In genomic region chr7:92824450-92824849, GRCh38 we compare ENCODE assay signal across 21 cellular contexts. TPM values are rescaled to one million over a fixed set of nuclear protein-coding genes. Genes with fewer than 3 reads are reported as not detected.
DNase-seq lines count a peak whose midpoint lies in the region; ATAC-seq and TF ChIP-seq lines count a peak whose summit lies in the region.
"Had no signal": no experiment of that assay in that cellular context is flagged by ENCODE, and none has a peak within 500 bp of the region (broad histone marks: within the 10 kb centered on the region; RNA-seq: fewer than 3 reads in every experiment).

No MANE protein-coding gene starts in this region.

- no peak for TF ChIP-seq CTCF in tibial artery (IDR thresholded peaks at IDR 0.05)
- no peak for TF ChIP-seq CTCF in neural progenitor cell (IDR thresholded peaks at IDR 0.05)

- H3K79me2 ChIP-seq in neural progenitor cell (ENCODE audit: low read depth) = peaks cover 9% of the 10 kb centered on the region

- DNase-seq in activated CD4-positive, CD25-positive, alpha-beta regulatory T cell (lab: John Stamatoyannopoulos, UW) = no peak
- no peak for DNase-seq in stimulated activated naive CD8-positive, alpha-beta T cell treated with anti-CD3 and anti-CD28 coated beads, Interleukin-15, amount 100 ng/mL, for 72 hours
- DNase-seq in stimulated activated naive CD8-positive, alpha-beta T cell treated with anti-CD3 and anti-CD28 coated beads, Interleukin-15, Interleukin-2, amounts not matched to agents 100 U/mL and 50 U/mL, for 24 hours = no peak
- no peak for DNase-seq in activated CD4-positive, alpha-beta memory T cell treated with anti-CD3 and anti-CD28 coated beads for 36 hours
- DNase-seq in tibial artery (no peak), neural progenitor cell (ENCODE audit: low spot score) (no peak), NCI-H69 (lab: John Stamatoyannopoulos, UW) (no peak)
- DNase-seq: activated naive CD8-positive, alpha-beta T cell treated with anti-CD3 and anti-CD28 coated beads, Interleukin-2, amount 10 ng/mL, durations not matched to agents 7 days and 5 days; GDM1; H9; left ventricle myocardium superior; naive B cell; NCI-H1092; NCI-H187 treated with DMSO at 0.1 percent for 48 hours; NCI-H748 treated with DMSO at 0.1 percent for 48 hours; stimulated activated CD4-positive, alpha-beta T cell treated with anti-CD3 and anti-CD28 coated beads, Interleukin-2, amount 100 ng/mL, for 24 hours had no signal

- no peaks in the 10 kb centered on the region for H3K27me3 Mint-ChIP-seq in stimulated activated naive CD8-positive, alpha-beta T cell treated with anti-CD3 and anti-CD28 coated beads, Interleukin-15, amount 100 ng/mL, for 72 hours
- no peaks in the 10 kb centered on the region for H3K27me3 Mint-ChIP-seq in activated CD4-positive, alpha-beta memory T cell treated with anti-CD3 and anti-CD28 coated beads for 36 hours
- H3K27me3 Mint-ChIP-seq in neural progenitor cell (ENCODE audit: insufficient read depth, low read depth) = peaks cover 3% of the 10 kb centered on the region
- H3K27me3 Mint-ChIP-seq: activated naive CD8-positive, alpha-beta T cell treated with anti-CD3 and anti-CD28 coated beads, Interleukin-2, amount 10 ng/mL, durations not matched to agents 7 days and 5 days; B cell; central memory CD8-positive, alpha-beta T cell; naive B cell had no signal

- H3K4me3 ChIP-seq in tibial artery (no peak overlapping the region), neural progenitor cell (no peak overlapping the region)
- H3K4me3 ChIP-seq: smooth muscle cell had no signal

- no peaks in the 10 kb centered on the region for H4K20me1 ChIP-seq in neural progenitor cell (ENCODE audit: low read depth)

- ATAC-seq in activated CD4-positive, CD25-positive, alpha-beta regulatory T cell treated with anti-CD3 and anti-CD28 coated beads, Interleukin-2, amount 50 U/mL, for 24 hours = peak; percentile 46 to 57
- peak; percentile 45 for ATAC-seq in stimulated activated naive CD8-positive, alpha-beta T cell treated with anti-CD3 and anti-CD28 coated beads, Interleukin-15, amount 100 ng/mL, for 72 hours
- ATAC-seq in stimulated activated naive CD8-positive, alpha-beta T cell treated with anti-CD3 and anti-CD28 coated beads, Interleukin-15, Interleukin-2, amounts not matched to agents 100 U/mL and 50 U/mL, for 24 hours = no peak
- ATAC-seq: HepG2 had no signal

- peaks cover 0 to 55% (median 11%) of the 10 kb centered on the region in 4 donors for H3K4me1 ChIP-seq in tibial artery
- no peaks in the 10 kb centered on the region for H3K4me1 ChIP-seq in neural progenitor cell

- H3K27ac Mint-ChIP-seq in stimulated activated naive CD8-positive, alpha-beta T cell treated with anti-CD3 and anti-CD28 coated beads, Interleukin-15, amount 100 ng/mL, for 72 hours = no peak overlapping the region
- H3K27ac Mint-ChIP-seq in activated CD4-positive, alpha-beta memory T cell treated with anti-CD3 and anti-CD28 coated beads for 36 hours = peak overlapping the region; percentile 36
- H3K27ac Mint-ChIP-seq in neural progenitor cell = no peak overlapping the region
- H3K27ac Mint-ChIP-seq: activated naive CD8-positive, alpha-beta T cell treated with anti-CD3 and anti-CD28 coated beads, Interleukin-2, amount 10 ng/mL, durations not matched to agents 7 days and 5 days; B cell; naive B cell had no signal

- intact Hi-C loops in activated CD4-positive, alpha-beta memory T cell treated with anti-CD3 and anti-CD28 coated beads for 36 hours (cut with micrococcal nuclease) = loop anchor here (1.0 to 2.0 kb wide), 2 partner anchors 11 to 56 kb away; no protein-coding TSS in a partner anchor
- intact Hi-C loops in tibial artery (cut with DNase I; ENCODE audit: low total_unique reads) = no loop called here

- H3K36me3 ChIP-seq in tibial artery (no peaks in the 10 kb centered on the region), neural progenitor cell (no peaks in the 10 kb centered on the region)

- H3K4me3 Mint-ChIP-seq in stimulated activated naive CD8-positive, alpha-beta T cell treated with anti-CD3 and anti-CD28 coated beads, Interleukin-15, amount 100 ng/mL, for 72 hours = peak overlapping the region in 1 of 2 donors; percentile 69
- no peak overlapping the region for H3K4me3 Mint-ChIP-seq in activated CD4-positive, alpha-beta memory T cell treated with anti-CD3 and anti-CD28 coated beads for 36 hours
- H3K4me3 Mint-ChIP-seq in neural progenitor cell = no peak overlapping the region
- H3K4me3 Mint-ChIP-seq: B cell; central memory CD8-positive, alpha-beta T cell; H9; naive B cell had no signal

- H3K4me1 Mint-ChIP-seq in stimulated activated naive CD8-positive, alpha-beta T cell treated with anti-CD3 and anti-CD28 coated beads, Interleukin-15, amount 100 ng/mL, for 72 hours = peaks cover 75% of the 10 kb centered on the region
- peaks cover 74% of the 10 kb centered on the region for H3K4me1 Mint-ChIP-seq in activated CD4-positive, alpha-beta memory T cell treated with anti-CD3 and anti-CD28 coated beads for 36 hours (ENCODE audit: low read depth)
- peaks cover 3% of the 10 kb centered on the region for H3K4me1 Mint-ChIP-seq in neural progenitor cell

- CTCF ChIA-PET in activated CD4-positive, alpha-beta memory T cell treated with anti-CD3 and anti-CD28 coated beads for 36 hours (lab: Charles Lee) = interaction anchor here (1.0 to 1.2 kb wide), 2 partner anchors 11 to 193 kb away, joined by 3 to 4 read pairs; no protein-coding TSS in a partner anchor

- peaks cover 39% of the 10 kb centered on the region for H3K36me3 Mint-ChIP-seq in activated CD4-positive, alpha-beta memory T cell treated with anti-CD3 and anti-CD28 coated beads for 36 hours
- H3K36me3 Mint-ChIP-seq in neural progenitor cell = peaks cover 38% of the 10 kb centered on the region

- no peaks in the 10 kb centered on the region for H3K27me3 ChIP-seq in tibial artery
- H3K27me3 ChIP-seq in neural progenitor cell = no peaks in the 10 kb centered on the region

- H2AFZ ChIP-seq in neural progenitor cell (replicated peaks) = no peak overlapping the region

- no peak overlapping the region for H3K9ac ChIP-seq in neural progenitor cell

- H3F3A ChIP-seq in neural progenitor cell (ENCODE audit: low read depth) = no peaks in the 10 kb centered on the region

- H3K4me2 ChIP-seq in neural progenitor cell = no peak overlapping the region
- H3K4me2 ChIP-seq: smooth muscle cell had no signal

- H3K9me3 Mint-ChIP-seq in stimulated activated naive CD8-positive, alpha-beta T cell treated with anti-CD3 and anti-CD28 coated beads, Interleukin-15, amount 100 ng/mL, for 72 hours = peaks cover 9 to 10% of the 10 kb centered on the region in 2 donors
- H3K9me3 Mint-ChIP-seq in activated CD4-positive, alpha-beta memory T cell treated with anti-CD3 and anti-CD28 coated beads for 36 hours = no peaks in the 10 kb centered on the region
- H3K9me3 Mint-ChIP-seq in neural progenitor cell = peaks cover 9% of the 10 kb centered on the region
- H3K9me3 Mint-ChIP-seq: central memory CD8-positive, alpha-beta T cell had no signal

- H3K27ac ChIP-seq in tibial artery = peak overlapping the region; percentile 18 to 29
- no peak overlapping the region for H3K27ac ChIP-seq in neural progenitor cell

- no peaks in the 10 kb centered on the region for H3K9me3 ChIP-seq in tibial artery
- no peaks in the 10 kb centered on the region for H3K9me3 ChIP-seq in neural progenitor cell (ENCODE audit: low read depth)

- POLR2A ChIA-PET in activated CD4-positive, alpha-beta memory T cell treated with anti-CD3 and anti-CD28 coated beads for 36 hours (lab: Charles Lee) = interaction anchor here (0.6 to 3.4 kb wide), 3 partner anchors 8 to 15 kb away, joined by 5 to 19 read pairs (median 8); no protein-coding TSS in a partner anchor

RNA-seq across cellular contexts. Expression of gene CDK6, which starts 11.9 kb away (rescaled TPM):
- total RNA-seq in activated CD4-positive, alpha-beta memory T cell treated with anti-CD3 and anti-CD28 coated beads for 36 hours = 100 to 1,000 TPM; 131 to 132 TPM
- 3.6 and 6.0 TPM in 2 replicates for total RNA-seq in neural progenitor cell (ENCODE audit: low replicate concordance)

Comparison
In these comparisons a context has a peak if more than half of its experiments do, and no peak if none do; other contexts are left out.
1. RNA of gene CDK6, which starts 11.9 kb away (total RNA-seq): 131 to 132 TPM in activated CD4-positive, alpha-beta memory T cell treated with anti-CD3 and anti-CD28 coated beads for 36 hours; 3.6 to 6.0 TPM in neural progenitor cell; every median in the first group is over 10 times any median in the second.